12 cellular contexts compared by ENCODE assay signal in the genomic region with DNA sequence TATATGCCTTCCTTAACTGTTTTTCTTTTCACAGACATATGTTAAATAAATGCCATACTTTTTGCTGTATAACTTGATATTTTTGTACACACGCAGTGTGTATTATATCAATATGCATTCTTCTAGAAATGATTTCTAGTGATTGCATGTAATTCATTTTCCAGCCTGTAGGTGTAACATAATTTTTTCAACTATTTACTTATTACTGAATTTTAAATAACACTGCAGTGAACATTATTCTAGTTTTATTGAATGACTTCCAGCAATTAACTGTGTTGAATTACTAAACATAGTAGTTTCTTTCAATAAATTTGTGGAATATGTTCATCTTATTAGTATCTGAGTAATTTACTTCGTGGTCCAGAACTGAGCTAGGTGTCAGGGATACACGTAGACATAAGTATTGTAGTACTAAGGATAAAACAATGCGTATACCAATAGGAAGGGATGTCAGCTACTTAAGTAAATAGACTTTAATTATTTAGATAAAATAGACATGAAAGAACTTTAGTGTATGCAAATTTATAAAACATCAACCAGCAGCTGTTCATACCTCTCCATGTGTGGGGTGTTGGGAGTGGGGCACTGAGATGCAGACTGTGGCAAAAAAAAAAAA. TPM values are rescaled to one million over a fixed set of nuclear protein-coding genes. Genes with fewer than 3 reads are reported as not detected.
DNase-seq lines count a peak whose midpoint lies in the region; ATAC-seq and TF ChIP-seq lines count a peak whose summit lies in the region.
"Had no signal": no experiment of that assay in that cellular context is flagged by ENCODE, and none has a peak within 500 bp of the region (broad histone marks: within the 10 kb centered on the region; RNA-seq: fewer than 3 reads in every experiment).

No MANE protein-coding gene starts in this region.

- H3K27ac ChIP-seq in SK-N-SH (ENCODE audit: low read depth in 2 of 2, low read length in 1 of 2), result no peak overlapping the region
- no peak overlapping the region for H3K27ac ChIP-seq in smooth muscle cell (ENCODE audit: low read depth)
- no peak overlapping the region for H3K27ac ChIP-seq in WERI-Rb-1
- H3K27ac ChIP-seq: tibial artery had no signal

- POLR2A ChIA-PET in SK-N-SH (lab: Yijun Ruan, JAX), result no interaction called here

- WGBS in SK-N-SH (ENCODE audit: low lambda C conversion rate), result 96% methylated on average over 4 of the region's 4 CpGs
- 94% methylated on average over 4 of the region's 4 CpGs for WGBS in smooth muscle cell (ENCODE audit: low lambda C conversion rate)

- H3K27me3 ChIP-seq in SK-N-SH (ENCODE audit: insufficient read depth) (no peaks in the 10 kb centered on the region), smooth muscle cell (ENCODE audit: low read depth) (peaks cover 12% of the 10 kb centered on the region), WERI-Rb-1 (ENCODE audit: insufficient read depth, low read depth, severe bottlenecking) (no peaks in the 10 kb centered on the region)
- H3K27me3 ChIP-seq: tibial artery had no signal

- CTCF ChIA-PET in SK-N-SH (lab: Yijun Ruan, JAX), result interaction anchor here (0.9 to 1.7 kb wide), 5 partner anchors 14 to 55 kb away, joined by 3 to 5 read pairs (median 4); no protein-coding TSS in a partner anchor

- H3K4me1 ChIP-seq in SK-N-SH (ENCODE audit: control insufficient read depth in 1 of 2, insufficient read depth in 2 of 2, low read depth in 1 of 2, low read length in 1 of 2), result peaks cover 22 to 45% of the 10 kb centered on the region in 2 experiments
- H3K4me1 ChIP-seq in smooth muscle cell (ENCODE audit: low read depth), result peaks cover 13% of the 10 kb centered on the region

- no peaks in the 10 kb centered on the region for H4K20me1 ChIP-seq in SK-N-SH (ENCODE audit: insufficient read depth)
- H4K20me1 ChIP-seq in smooth muscle cell (ENCODE audit: low read depth), result peaks cover 100% of the 10 kb centered on the region

- H2AFZ ChIP-seq in SK-N-SH (ENCODE audit: low read depth), result no peak overlapping the region
- H2AFZ ChIP-seq in smooth muscle cell (ENCODE audit: low read depth), result no peak overlapping the region

- no peaks in the 10 kb centered on the region for H3K9me3 ChIP-seq in SK-N-SH
- no peaks in the 10 kb centered on the region for H3K9me3 ChIP-seq in smooth muscle cell (replicated peaks; ENCODE audit: low read depth)
- no peaks in the 10 kb centered on the region for H3K9me3 ChIP-seq in WERI-Rb-1 (ENCODE audit: severe bottlenecking)
- H3K9me3 ChIP-seq: tibial artery had no signal

- no peak for ATAC-seq in SK-N-SH treated with all-trans-retinoic acid at 6 μM for 48 hours

- H3K79me2 ChIP-seq in SK-N-SH (ENCODE audit: insufficient read depth) (peaks cover 82% of the 10 kb centered on the region), smooth muscle cell (ENCODE audit: low read depth) (peaks cover 76% of the 10 kb centered on the region)

- no peak overlapping the region for H3K4me2 ChIP-seq in SK-N-SH
- H3K4me2 ChIP-seq in smooth muscle cell, result no peak overlapping the region

- H3K9me2 ChIP-seq in SK-N-SH, result no peaks in the 10 kb centered on the region

- H3K36me3 ChIP-seq in SK-N-SH (replicated peaks in 1 of 2; ENCODE audit: control insufficient read depth in 1 of 2, insufficient read depth in 2 of 2, low read length in 1 of 2) (no peaks in the 10 kb centered on the region), smooth muscle cell (ENCODE audit: low read depth) (no peaks in the 10 kb centered on the region), WERI-Rb-1 (no peaks in the 10 kb centered on the region)

- peak; percentile 50 for TF ChIP-seq CTCF in SK-N-SH (IDR thresholded peaks at IDR 0.05)
- TF ChIP-seq CTCF in fibroblast of mammary gland (conservative IDR thresholded peaks at IDR 0.05; ENCODE audit: control insufficient read depth, insufficient read depth, low read depth, low read length), result peak; percentile 16
- peak; percentile 43 for TF ChIP-seq CTCF in smooth muscle cell (IDR thresholded peaks at IDR 0.05; ENCODE audit: borderline replicate concordance, insufficient read depth, poor library complexity, severe bottlenecking)
- no peak for TF ChIP-seq CTCF in WERI-Rb-1 (IDR thresholded peaks at IDR 0.05; ENCODE audit: low read depth, low read length)

- H3F3A ChIP-seq in SK-N-SH (replicated peaks; ENCODE audit: insufficient read depth) (peaks cover 20% of the 10 kb centered on the region), smooth muscle cell (ENCODE audit: low read depth) (peaks cover 9% of the 10 kb centered on the region)

- no peak for TF ChIP-seq EP300 in SK-N-SH (IDR thresholded peaks at IDR 0.05; ENCODE audit: borderline replicate concordance in 1 of 2, low read depth in 1 of 2, low read length in 1 of 2)

- DNase-seq in SK-N-SH (no peak), NCI-H526 treated with DMSO at 0.1 percent for 48 hours (lab: John Stamatoyannopoulos, UW) (peak; percentile 57), fibroblast of mammary gland (ENCODE audit: low read depth) (no peak), smooth muscle cell (lab: John Stamatoyannopoulos, UW; ENCODE audit: unreplicated experiment) (no peak), WERI-Rb-1 (no peak), NCI-H1436 treated with DMSO at 0.1 percent for 48 hours (lab: John Stamatoyannopoulos, UW) (no peak)
- DNase-seq in stimulated activated CD4-positive, alpha-beta T cell treated with anti-CD3 and anti-CD28 coated beads, Interleukin-1b, Interleukin-23, amount 100 ng/mL, for 48 hours, result no peak
- DNase-seq: activated naive CD8-positive, alpha-beta T cell treated with anti-CD3 and anti-CD28 coated beads for 36 hours; NCI-H2171 treated with DMSO at 0.1 percent for 48 hours; T-helper 9 cell; tibial artery had no signal

- H3K4me3 ChIP-seq in SK-N-SH (ENCODE audit: low read depth in 2 of 2, low read length in 1 of 2) (no peak overlapping the region), fibroblast of mammary gland (ENCODE audit: control insufficient read depth, low read depth, low read length) (no peak overlapping the region), smooth muscle cell (no peak overlapping the region), WERI-Rb-1 (ENCODE audit: low read depth, low read length) (no peak overlapping the region)
- H3K4me3 ChIP-seq: tibial artery had no signal

- no peak for TF ChIP-seq RAD21 in SK-N-SH (IDR thresholded peaks at IDR 0.05; ENCODE audit: low read length)

- H3K9ac ChIP-seq in SK-N-SH (no peak overlapping the region), smooth muscle cell (ENCODE audit: low read depth) (no peak overlapping the region)

TF ChIP-seq in SK-N-SH, 30 proteins besides CTCF, POLR2A, EP300 and RAD21 (continues in another document):
- TF ChIP-seq TCF12 (IDR thresholded peaks at IDR 0.05) (no peak), EZH2phosphoT487 (IDR thresholded peaks at IDR 0.05; ENCODE audit: borderline replicate concordance, low read depth) (no peak), TAF1 (IDR thresholded peaks at IDR 0.05; ENCODE audit: borderline replicate concordance, low read depth, low read length) (no peak), NFIC (IDR thresholded peaks at IDR 0.05; ENCODE audit: borderline replicate concordance) (no peak), RFX5 (IDR thresholded peaks at IDR 0.05; ENCODE audit: low read length) (no peak), SIN3A (IDR thresholded peaks at IDR 0.05; ENCODE audit: borderline replicate concordance, low read depth, low read length) (no peak), GATA2 (CRISPR knock-in tag; IDR thresholded peaks at IDR 0.05) (no peak), FOSL2 (IDR thresholded peaks at IDR 0.05; ENCODE audit: borderline replicate concordance, low read depth) (no peak), RCOR1 (IDR thresholded peaks at IDR 0.05; ENCODE audit: low read length) (no peak)
- TF ChIP-seq, protein P1, sequence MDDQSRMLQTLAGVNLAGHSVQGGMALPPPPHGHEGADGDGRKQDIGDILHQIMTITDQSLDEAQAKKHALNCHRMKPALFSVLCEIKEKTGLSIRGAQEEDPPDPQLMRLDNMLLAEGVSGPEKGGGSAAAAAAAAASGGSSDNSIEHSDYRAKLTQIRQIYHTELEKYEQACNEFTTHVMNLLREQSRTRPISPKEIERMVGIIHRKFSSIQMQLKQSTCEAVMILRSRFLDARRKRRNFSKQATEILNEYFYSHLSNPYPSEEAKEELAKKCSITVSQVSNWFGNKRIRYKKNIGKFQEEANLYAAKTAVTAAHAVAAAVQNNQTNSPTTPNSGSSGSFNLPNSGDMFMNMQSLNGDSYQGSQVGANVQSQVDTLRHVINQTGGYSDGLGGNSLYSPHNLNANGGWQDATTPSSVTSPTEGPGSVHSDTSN (IDR thresholded peaks at IDR 0.05), result no peak

TF ChIP-seq in SK-N-SH treated with all-trans-retinoic acid at 6 μM for 48 hours, 23 proteins besides CTCF, POLR2A, EP300 and RAD21 (continues in another document):
- TF ChIP-seq PPARA (CRISPR knock-in tag; IDR thresholded peaks at IDR 0.05; ENCODE audit: borderline replicate concordance) (no peak), RARB (CRISPR knock-in tag; IDR thresholded peaks at IDR 0.05) (no peak), ZNF70 (CRISPR knock-in tag; IDR thresholded peaks at IDR 0.05) (no peak), TOX (CRISPR knock-in tag; IDR thresholded peaks at IDR 0.05; ENCODE audit: borderline replicate concordance) (no peak)
- TF ChIP-seq, protein P2, sequence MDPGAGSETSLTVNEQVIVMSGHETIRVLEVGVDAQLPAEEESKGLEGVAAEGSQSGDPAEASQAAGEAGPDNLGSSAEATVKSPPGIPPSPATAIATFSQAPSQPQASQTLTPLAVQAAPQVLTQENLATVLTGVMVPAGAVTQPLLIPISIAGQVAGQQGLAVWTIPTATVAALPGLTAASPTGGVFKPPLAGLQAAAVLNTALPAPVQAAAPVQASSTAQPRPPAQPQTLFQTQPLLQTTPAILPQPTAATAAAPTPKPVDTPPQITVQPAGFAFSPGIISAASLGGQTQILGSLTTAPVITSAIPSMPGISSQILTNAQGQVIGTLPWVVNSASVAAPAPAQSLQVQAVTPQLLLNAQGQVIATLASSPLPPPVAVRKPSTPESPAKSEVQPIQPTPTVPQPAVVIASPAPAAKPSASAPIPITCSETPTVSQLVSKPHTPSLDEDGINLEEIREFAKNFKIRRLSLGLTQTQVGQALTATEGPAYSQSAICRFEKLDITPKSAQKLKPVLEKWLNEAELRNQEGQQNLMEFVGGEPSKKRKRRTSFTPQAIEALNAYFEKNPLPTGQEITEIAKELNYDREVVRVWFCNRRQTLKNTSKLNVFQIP (CRISPR knock-in tag; IDR thresholded peaks at IDR 0.05; ENCODE audit: borderline replicate concordance, low read depth), result no peak

RNA-seq across cellular contexts. Expression of a gene that starts 28.0 kb away (rescaled TPM):
- 19.2 and 23.8 TPM in 2 replicates for polyA plus RNA-seq in SK-N-SH (2012; rRNA removed)
- 11.4 and 13.0 TPM in 2 replicates for polyA plus RNA-seq in SK-N-SH (2012; cell fraction: cytosol; rRNA removed)
- polyA plus RNA-seq in SK-N-SH (2012; cell fraction: nucleus; rRNA removed), result 58.0 and 76.7 TPM in 2 replicates
- 30.8 and 35.3 TPM in 2 replicates for total RNA-seq in smooth muscle cell
- polyA plus RNA-seq in smooth muscle cell, result 9.1 and 17.0 TPM in 2 replicates
